In the genomic region with DNA sequence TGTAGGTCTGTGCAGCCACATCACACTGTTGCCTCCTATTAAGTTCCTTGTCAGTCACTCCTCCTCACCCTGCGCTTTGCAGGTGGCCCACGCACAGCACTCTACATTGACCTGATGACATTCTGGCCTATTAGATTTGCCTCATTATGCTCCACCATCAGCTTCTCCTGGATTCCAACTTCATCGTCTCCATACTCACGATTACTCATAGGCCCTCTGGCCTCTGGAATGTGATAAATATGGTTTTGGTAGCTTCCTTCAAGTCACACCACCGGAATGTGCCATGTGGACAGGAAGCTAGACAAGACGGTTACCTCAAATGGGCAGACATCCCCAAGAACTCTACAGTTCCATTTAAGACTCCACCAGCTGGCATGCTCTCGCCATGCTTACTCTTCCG, we compare ENCODE assay signal across 15 cellular contexts.
DNase-seq lines count a peak whose midpoint lies in the region; ATAC-seq and TF ChIP-seq lines count a peak whose summit lies in the region.
"Had no signal": no experiment of that assay in that cellular context is flagged by ENCODE, and none has a peak within 500 bp of the region (broad histone marks: within the 10 kb centered on the region; RNA-seq: fewer than 3 reads in every experiment).

No MANE protein-coding gene starts in this region.

- TF ChIP-seq CTCF in AG04450 (IDR thresholded peaks at IDR 0.05; ENCODE audit: low read depth, low read length) (no peak), astrocyte of the cerebellum (IDR thresholded peaks at IDR 0.05; ENCODE audit: low read depth, low read length, missing control alignments) (no peak), esophagus squamous epithelium (IDR thresholded peaks at IDR 0.05) (no peak), omental fat pad (IDR thresholded peaks at IDR 0.05) (no peak)

- peaks cover 0 to 6% (median 3%) of the 10 kb centered on the region in 3 donors for H3K4me1 ChIP-seq in esophagus squamous epithelium

- no peak overlapping the region for H3K4me3 ChIP-seq in AG04450 (ENCODE audit: low read depth, low read length)
- H3K4me3 ChIP-seq in astrocyte of the cerebellum (ENCODE audit: low read depth, low read length), result no peak overlapping the region
- H3K4me3 ChIP-seq in esophagus squamous epithelium, result no peak overlapping the region
- H3K4me3 ChIP-seq: SK-N-MC had no signal

- H3K27ac ChIP-seq in AG04450 (ENCODE audit: low read depth, low read length) (no peak overlapping the region), esophagus squamous epithelium (no peak overlapping the region)
- H3K27ac ChIP-seq: SK-N-MC had no signal

- no peak for TF ChIP-seq POLR2A in esophagus squamous epithelium (IDR thresholded peaks at IDR 0.05)

- no peak for ATAC-seq in omental fat pad (ENCODE audit: low FRiP score)
- ATAC-seq: activated naive CD8-positive, alpha-beta T cell treated with anti-CD3 and anti-CD28 coated beads, Interleukin-2, amount 50 U/mL, for 24 hours had no signal

- in situ Hi-C loops in astrocyte of the cerebellum (cut with HindIII; ENCODE audit: low sequenced_read_pairs), result no loop called here

- H3K36me3 ChIP-seq in esophagus squamous epithelium, result no peaks in the 10 kb centered on the region

- intact Hi-C loops in esophagus squamous epithelium (cut with DNase I), result no loop called here

- CTCF ChIA-PET in AG04450 (lab: Charles Lee), result interaction anchor here (0.7 kb wide), 1 partner anchor 280 kb away, joined by 3 read pairs; no protein-coding TSS in a partner anchor

- H3K27me3 ChIP-seq in AG04450 (ENCODE audit: control insufficient read depth, insufficient read depth, low read length), result no peaks in the 10 kb centered on the region
- H3K27me3 ChIP-seq in esophagus squamous epithelium, result no peaks in the 10 kb centered on the region

- 79 to 88% methylated on average over 6 to 7 of the region's 8 CpGs for WGBS in esophagus squamous epithelium, 2 donors

- no peaks in the 10 kb centered on the region; the same call in 1 of the 2 replicates for H3K9me3 ChIP-seq in AG04450 (ENCODE audit: control insufficient read depth, insufficient read depth, low read length)
- peaks cover 0 to 2% (median 0%) of the 10 kb centered on the region in 3 donors for H3K9me3 ChIP-seq in esophagus squamous epithelium

- POLR2A ChIA-PET in AG04450 (lab: Yijun Ruan, JAX), result no interaction called here

- DNase-seq in AG04450 (ENCODE audit: low read depth, low spot score) (peak; percentile 33), HS-5 (ENCODE audit: low read depth) (peak; percentile 97), astrocyte of the cerebellum (ENCODE audit: low read depth) (peak; percentile 69), iris pigment epithelial cell (ENCODE audit: low read depth) (peak; percentile 90), esophagus squamous epithelium (lab: John Stamatoyannopoulos, UW) (no peak), omental fat pad (ENCODE audit: low spot score) (no peak), KG1 (lab: John Stamatoyannopoulos, UW) (no peak)
- no peak for DNase-seq in stimulated activated CD4-positive, alpha-beta T cell treated with anti-CD3 and anti-CD28 coated beads, Interleukin-4, amount 100 ng/mL, for 4 hours
- DNase-seq: activated CD4-positive, CD25-positive, alpha-beta regulatory T cell; activated naive CD8-positive, alpha-beta T cell treated with anti-CD3 and anti-CD28 coated beads, Interleukin-2, amount 50 U/mL, for 24 hours; DMS79; NCI-H187 treated with DMSO at 0.1 percent for 48 hours; NCI-H82; stimulated activated CD8-positive, alpha-beta memory T cell treated with anti-CD3 and anti-CD28 coated beads, Interleukin-4, amount 100 ng/mL, for 48 hours had no signal

Comparison
In these comparisons a context has a peak if more than half of its experiments do, and no peak if none do; other contexts are left out.
1. DNase-seq: peak in AG04450 (single experiment), HS-5 (single experiment), astrocyte of the cerebellum (single experiment) and iris pigment epithelial cell (single experiment); none in esophagus squamous epithelium (single experiment), omental fat pad (single experiment), KG1 (single experiment) and stimulated activated CD4-positive, alpha-beta T cell treated with anti-CD3 and anti-CD28 coated beads, Interleukin-4, amount 100 ng/mL, for 4 hours (0 of 2).